Comparison of ENCODE assay signal across 8 cellular contexts in the genomic region with DNA sequence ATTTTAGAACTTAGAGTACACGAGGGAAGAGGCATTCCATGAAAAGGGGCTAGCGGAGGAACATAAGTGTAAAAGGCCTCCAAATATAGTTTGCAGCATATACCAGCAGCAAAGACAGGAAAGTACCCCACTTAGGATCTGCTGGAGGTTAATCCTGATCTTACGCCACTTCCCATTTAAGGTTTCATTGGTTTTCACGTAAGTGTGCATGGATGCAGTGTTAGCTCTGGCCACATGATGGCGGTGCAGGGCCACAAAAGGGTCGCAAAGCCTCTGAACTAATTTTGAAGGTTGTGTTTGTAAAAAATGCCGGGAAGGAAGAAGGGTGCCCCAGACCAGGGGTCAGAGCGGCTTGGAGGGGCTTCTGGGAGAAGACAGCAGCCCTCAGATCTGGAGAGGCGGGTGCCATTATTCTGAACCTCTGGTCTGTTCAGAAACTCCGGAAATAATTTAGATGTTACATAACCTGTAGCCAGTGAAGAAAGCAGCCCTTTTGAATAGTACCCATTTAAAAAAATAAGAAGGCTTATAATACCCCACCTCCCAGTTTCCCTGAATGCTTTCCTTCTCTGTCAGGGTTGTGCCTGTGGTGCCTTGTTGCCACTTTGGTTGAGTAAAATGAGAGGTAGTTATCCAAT. TPM values are rescaled to one million over a fixed set of nuclear protein-coding genes. Genes with fewer than 3 reads are reported as not detected.
DNase-seq lines count a peak whose midpoint lies in the region; ATAC-seq, FAIRE-seq and TF ChIP-seq lines count a peak whose summit lies in the region.

No MANE protein-coding gene starts in this region.

- H3K27ac ChIP-seq in left ventricle myocardium inferior (replicated peaks) = peak overlapping the region; percentile 64

- ATAC-seq in HG02678 (IDR thresholded peaks at IDR 0.05; ENCODE audit: unreplicated experiment) = peak; percentile 82
- ATAC-seq in SK-N-SH treated with all-trans-retinoic acid at 6 μM for 48 hours = peak; percentile 89
- no peak for ATAC-seq in HG03097 (IDR thresholded peaks at IDR 0.05; ENCODE audit: low FRiP score, unreplicated experiment)

- peaks cover 22% of the 10 kb centered on the region for H3K4me1 ChIP-seq in left ventricle myocardium inferior

- TF ChIP-seq POLR2A in GM12891 (IDR thresholded peaks at IDR 0.05; ENCODE audit: low read depth, low read length) = no peak

- peaks cover 56% of the 10 kb centered on the region for H3K27me3 ChIP-seq in left ventricle myocardium inferior (ENCODE audit: low read depth)

- no peaks in the 10 kb centered on the region for H3K36me3 ChIP-seq in left ventricle myocardium inferior

- intact Hi-C loops in left ventricle myocardium inferior (cut with micrococcal nuclease) = loop anchor here (10.0 kb wide), 1 partner anchor 140 kb away; no protein-coding TSS in a partner anchor

- TF ChIP-seq CTCF in left ventricle myocardium inferior (IDR thresholded peaks at IDR 0.05; ENCODE audit: borderline replicate concordance) = peak; percentile 96

- no peaks in the 10 kb centered on the region for H3K9me3 ChIP-seq in left ventricle myocardium inferior (replicated peaks)

- peak; percentile 89 for FAIRE-seq in GM12891 (lab: Jason Lieb, UNC)

- DNase-seq in GM12891 (ENCODE audit: insufficient read length, low spot score) = peak; percentile 27
- peak; percentile 80 for DNase-seq in NCI-H1092 treated with DMSO at 0.1 percent for 48 hours (lab: John Stamatoyannopoulos, UW)
- peak in 55 of 56 donors; percentile 4 to 88 (median 59) for DNase-seq in amygdala (lab: John Stamatoyannopoulos, UW)
- DNase-seq in left ventricle myocardium inferior = peak; percentile 73
- peak; percentile 5 for DNase-seq in pulmonary artery endothelial cell (ENCODE audit: low read depth, low spot score)

- peak overlapping the region; percentile 53 for H3K4me3 ChIP-seq in left ventricle myocardium inferior

TF ChIP-seq in GM12891, 5 proteins besides CTCF, POLR2A, EP300 and RAD21:
- TF ChIP-seq POLR2AphosphoS5 (IDR thresholded peaks at IDR 0.05; ENCODE audit: low read depth, low read length) (no peak), SPI1 (IDR thresholded peaks at IDR 0.05; ENCODE audit: low read depth, low read length) (peak; percentile 81)

TF ChIP-seq in SK-N-SH treated with all-trans-retinoic acid at 6 μM for 48 hours, 23 proteins besides CTCF, POLR2A, EP300 and RAD21:
- TF ChIP-seq CSDC2 (CRISPR knock-in tag; IDR thresholded peaks at IDR 0.05) (no peak), TSHZ2 (CRISPR knock-in tag; IDR thresholded peaks at IDR 0.05) (no peak), ESRRG (CRISPR knock-in tag; IDR thresholded peaks at IDR 0.05) (no peak), ISL1 (CRISPR knock-in tag; IDR thresholded peaks at IDR 0.05) (no peak), SNAI2 (CRISPR knock-in tag; IDR thresholded peaks at IDR 0.05) (no peak), ZNF565 (CRISPR knock-in tag; conservative IDR thresholded peaks at IDR 0.05; ENCODE audit: low read depth) (no peak), ZC3H10 (CRISPR knock-in tag; IDR thresholded peaks at IDR 0.05) (no peak), GLIS3 (CRISPR knock-in tag; IDR thresholded peaks at IDR 0.05) (no peak), ZNF8 (CRISPR knock-in tag; IDR thresholded peaks at IDR 0.05) (no peak), TOX (CRISPR knock-in tag; IDR thresholded peaks at IDR 0.05; ENCODE audit: borderline replicate concordance) (no peak)
- TF ChIP-seq, protein P1, sequence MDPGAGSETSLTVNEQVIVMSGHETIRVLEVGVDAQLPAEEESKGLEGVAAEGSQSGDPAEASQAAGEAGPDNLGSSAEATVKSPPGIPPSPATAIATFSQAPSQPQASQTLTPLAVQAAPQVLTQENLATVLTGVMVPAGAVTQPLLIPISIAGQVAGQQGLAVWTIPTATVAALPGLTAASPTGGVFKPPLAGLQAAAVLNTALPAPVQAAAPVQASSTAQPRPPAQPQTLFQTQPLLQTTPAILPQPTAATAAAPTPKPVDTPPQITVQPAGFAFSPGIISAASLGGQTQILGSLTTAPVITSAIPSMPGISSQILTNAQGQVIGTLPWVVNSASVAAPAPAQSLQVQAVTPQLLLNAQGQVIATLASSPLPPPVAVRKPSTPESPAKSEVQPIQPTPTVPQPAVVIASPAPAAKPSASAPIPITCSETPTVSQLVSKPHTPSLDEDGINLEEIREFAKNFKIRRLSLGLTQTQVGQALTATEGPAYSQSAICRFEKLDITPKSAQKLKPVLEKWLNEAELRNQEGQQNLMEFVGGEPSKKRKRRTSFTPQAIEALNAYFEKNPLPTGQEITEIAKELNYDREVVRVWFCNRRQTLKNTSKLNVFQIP (CRISPR knock-in tag; IDR thresholded peaks at IDR 0.05; ENCODE audit: borderline replicate concordance, low read depth) = no peak
- TF ChIP-seq, protein P2, sequence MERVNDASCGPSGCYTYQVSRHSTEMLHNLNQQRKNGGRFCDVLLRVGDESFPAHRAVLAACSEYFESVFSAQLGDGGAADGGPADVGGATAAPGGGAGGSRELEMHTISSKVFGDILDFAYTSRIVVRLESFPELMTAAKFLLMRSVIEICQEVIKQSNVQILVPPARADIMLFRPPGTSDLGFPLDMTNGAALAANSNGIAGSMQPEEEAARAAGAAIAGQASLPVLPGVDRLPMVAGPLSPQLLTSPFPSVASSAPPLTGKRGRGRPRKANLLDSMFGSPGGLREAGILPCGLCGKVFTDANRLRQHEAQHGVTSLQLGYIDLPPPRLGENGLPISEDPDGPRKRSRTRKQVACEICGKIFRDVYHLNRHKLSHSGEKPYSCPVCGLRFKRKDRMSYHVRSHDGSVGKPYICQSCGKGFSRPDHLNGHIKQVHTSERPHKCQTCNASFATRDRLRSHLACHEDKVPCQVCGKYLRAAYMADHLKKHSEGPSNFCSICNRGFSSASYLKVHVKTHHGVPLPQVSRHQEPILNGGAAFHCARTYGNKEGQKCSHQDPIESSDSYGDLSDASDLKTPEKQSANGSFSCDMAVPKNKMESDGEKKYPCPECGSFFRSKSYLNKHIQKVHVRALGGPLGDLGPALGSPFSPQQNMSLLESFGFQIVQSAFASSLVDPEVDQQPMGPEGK (CRISPR knock-in tag; IDR thresholded peaks at IDR 0.05; ENCODE audit: borderline replicate concordance) = no peak

RNA-seq across cellular contexts. Expression of gene TLR4, which starts 59.5 kb away (rescaled TPM):
- polyA plus RNA-seq in GM12891 (2012; ENCODE audit: low read depth, missing spikeins) = not detected
- total RNA-seq in left ventricle myocardium inferior = 14.2 TPM
- total RNA-seq in pulmonary artery endothelial cell = 51.7 and 123 TPM in 2 replicates

Comparison
In these comparisons a context has a peak if more than half of its experiments do, and no peak if none do; other contexts are left out.
1. DNase-seq: peak in every context shown above with its lines; median percentile 80 in NCI-H1092 treated with DMSO at 0.1 percent for 48 hours; 73 in left ventricle myocardium inferior; 59 in amygdala; 27 in GM12891; 5 in pulmonary artery endothelial cell.